12 cellular contexts compared by ENCODE assay signal in genomic region chr1:200588698-200589097, GRCh38. TPM values are rescaled to one million over a fixed set of nuclear protein-coding genes. Genes with fewer than 3 reads are reported as not detected.
DNase-seq lines count a peak whose midpoint lies in the region; ATAC-seq and TF ChIP-seq lines count a peak whose summit lies in the region.
"Had no signal": no experiment of that assay in that cellular context is flagged by ENCODE, and none has a peak within 500 bp of the region (broad histone marks: within the 10 kb centered on the region; RNA-seq: fewer than 3 reads in every experiment).

No MANE protein-coding gene starts in this region.

- H2AFZ ChIP-seq in smooth muscle cell (ENCODE audit: low read depth), result no peak overlapping the region

- H3K4me1 ChIP-seq in smooth muscle cell (ENCODE audit: low read depth), result no peaks in the 10 kb centered on the region

- H3K9me3 ChIP-seq in smooth muscle cell (replicated peaks; ENCODE audit: low read depth), result peaks cover 3% of the 10 kb centered on the region

- no peak for TF ChIP-seq CTCF in GM10248 (IDR thresholded peaks at IDR 0.05; ENCODE audit: control extremely low read depth, extremely low read depth, low read depth, missing control alignments)
- no peak for TF ChIP-seq CTCF in smooth muscle cell (IDR thresholded peaks at IDR 0.05; ENCODE audit: borderline replicate concordance, insufficient read depth, poor library complexity, severe bottlenecking)

- no peaks in the 10 kb centered on the region for H3K27me3 ChIP-seq in smooth muscle cell (ENCODE audit: low read depth)

- ATAC-seq in GM21367 (IDR thresholded peaks at IDR 0.05; ENCODE audit: unreplicated experiment) (peak; percentile 64), HG03565 (IDR thresholded peaks at IDR 0.05; ENCODE audit: unreplicated experiment) (peak; percentile 41), HG03139 (IDR thresholded peaks at IDR 0.05; ENCODE audit: unreplicated experiment) (no peak)

- H3K9ac ChIP-seq in smooth muscle cell (ENCODE audit: low read depth), result no peak overlapping the region

- H3K79me2 ChIP-seq in smooth muscle cell (ENCODE audit: low read depth), result no peaks in the 10 kb centered on the region

- no peak overlapping the region for H3K4me2 ChIP-seq in smooth muscle cell

- no peaks in the 10 kb centered on the region for H3F3A ChIP-seq in smooth muscle cell (ENCODE audit: low read depth)

- DNase-seq in GM10248 (ENCODE audit: extremely low spot score) (peak; percentile 17), kidney tubule cell (ENCODE audit: low spot score) (peak; percentile 12), H4 (ENCODE audit: low spot score) (no peak), smooth muscle cell (lab: John Stamatoyannopoulos, UW; ENCODE audit: unreplicated experiment) (no peak)
- DNase-seq in effector CD8-positive, alpha-beta T cell (lab: John Stamatoyannopoulos, UW), result no peak
- DNase-seq: activated T-cell treated with anti-CD3 and anti-CD28 coated beads, Interleukin-2, amount 50 U/mL, for 72 hours; CD4-positive, alpha-beta T cell; erythroblast; NCI-H526 treated with DMSO at 0.1 percent for 48 hours had no signal

- H3K36me3 ChIP-seq in smooth muscle cell (ENCODE audit: low read depth), result no peaks in the 10 kb centered on the region

- CTCF ChIA-PET in GM10248 (lab: Yijun Ruan, JAX), result interaction anchor here (1.0 to 4.7 kb wide), 6 partner anchors 15 to 52 kb away, joined by 3 to 16 read pairs (median 4); no protein-coding TSS in a partner anchor

- H4K20me1 ChIP-seq in smooth muscle cell (ENCODE audit: low read depth), result no peaks in the 10 kb centered on the region

- no peak overlapping the region for H3K27ac ChIP-seq in smooth muscle cell (ENCODE audit: low read depth)

- no peak overlapping the region for H3K4me3 ChIP-seq in smooth muscle cell

- POLR2A ChIA-PET in GM10248 (lab: Yijun Ruan, JAX), result interaction anchor here (0.6 kb wide), 1 partner anchor 23 kb away, joined by 4 read pairs; no protein-coding TSS in a partner anchor

RNA-seq across cellular contexts. Expression of gene KIF14, which starts 31.9 kb away (rescaled TPM):
- 10.4 and 13.5 TPM in 2 replicates for total RNA-seq in H4 (2014; rRNA removed; shearing (Covaris generic))
- 1.3 and 2.5 TPM in 2 replicates for total RNA-seq in smooth muscle cell
- 0.76 and 0.93 TPM in 2 replicates for polyA plus RNA-seq in smooth muscle cell

Comparison
In these comparisons a context has a peak if more than half of its experiments do, and no peak if none do; other contexts are left out.
1. DNase-seq: peak in GM10248 (single experiment) and kidney tubule cell (single experiment); none in effector CD8-positive, alpha-beta T cell (single experiment), H4 (single experiment) and smooth muscle cell (single experiment).